ENCODE assay signal across 14 cellular contexts in genomic region chr12:32698285-32698684, GRCh38.
DNase-seq lines count a peak whose midpoint lies in the region; ATAC-seq and TF ChIP-seq lines count a peak whose summit lies in the region.
"Had no signal": no experiment of that assay in that cellular context is flagged by ENCODE, and none has a peak within 500 bp of the region (broad histone marks: within the 10 kb centered on the region; RNA-seq: fewer than 3 reads in every experiment).

No MANE protein-coding gene starts in this region.

- ATAC-seq in SK-N-SH treated with all-trans-retinoic acid at 6 μM for 48 hours (peak; percentile 83), GM21737 (IDR thresholded peaks at IDR 0.05; ENCODE audit: unreplicated experiment) (no peak)
- ATAC-seq: activated CD8-positive, alpha-beta T cell treated with anti-CD3 and anti-CD28 coated beads, Interleukin-2, amount 10 ng/mL, durations not matched to agents 7 days and 5 days; left cardiac atrium had no signal

- DNase-seq in NCI-H1092 treated with DMSO at 0.1 percent for 48 hours (lab: John Stamatoyannopoulos, UW) (peak; percentile 64), NCI-H345 (lab: John Stamatoyannopoulos, UW) (peak; percentile 40), C1 segment of cervical spinal cord (lab: John Stamatoyannopoulos, UW) (no peak)
- no peak for DNase-seq in activated T-cell treated with anti-CD3 and anti-CD28 coated beads, Interleukin-2, amount 50 U/mL, for 48 hours
- DNase-seq in stimulated activated CD4-positive, alpha-beta T cell treated with anti-CD3 and anti-CD28 coated beads, Interleukin-15, amount 100 ng/mL, for 24 hours, result no peak
- DNase-seq: activated CD8-positive, alpha-beta T cell treated with anti-CD3 and anti-CD28 coated beads, Interleukin-2, amount 10 ng/mL, durations not matched to agents 7 days and 5 days; CD4-positive, CD25-positive, alpha-beta regulatory T cell; colonic mucosa; GF-D8; left cardiac atrium; retina; stimulated activated CD4-positive, alpha-beta T cell treated with anti-CD3 and anti-CD28 coated beads, Interleukin-1b, Interleukin-23, amount 100 ng/mL, for 48 hours had no signal

TF ChIP-seq in SK-N-SH treated with all-trans-retinoic acid at 6 μM for 48 hours, 23 proteins besides CTCF, POLR2A, EP300 and RAD21:
- peak; percentile 97 for TF ChIP-seq TCF4 (CRISPR knock-in tag; IDR thresholded peaks at IDR 0.05; ENCODE audit: borderline replicate concordance)
- TF ChIP-seq CSRNP3 (CRISPR knock-in tag; IDR thresholded peaks at IDR 0.05), result no peak
- no peak for TF ChIP-seq CREB5 (CRISPR knock-in tag; IDR thresholded peaks at IDR 0.05; ENCODE audit: low read depth)
- no peak for TF ChIP-seq ARNTL (CRISPR knock-in tag; IDR thresholded peaks at IDR 0.05; ENCODE audit: borderline replicate concordance, low read depth)
- TF ChIP-seq SNAI2 (CRISPR knock-in tag; IDR thresholded peaks at IDR 0.05), result no peak
- TF ChIP-seq ZNF565 (CRISPR knock-in tag; conservative IDR thresholded peaks at IDR 0.05; ENCODE audit: low read depth), result no peak
- peak; percentile 65; the same call in 1 of the 2 replicates for TF ChIP-seq ZNF70 (CRISPR knock-in tag; IDR thresholded peaks at IDR 0.05)
- TF ChIP-seq PPARA (CRISPR knock-in tag; IDR thresholded peaks at IDR 0.05; ENCODE audit: borderline replicate concordance), result no peak
- no peak for TF ChIP-seq GLIS3 (CRISPR knock-in tag; IDR thresholded peaks at IDR 0.05)
- peak; percentile 33; the same call in 1 of the 2 replicates for TF ChIP-seq ISL1 (CRISPR knock-in tag; IDR thresholded peaks at IDR 0.05)
- peak; percentile 56; the same call in 1 of the 2 replicates for TF ChIP-seq TSHZ2 (CRISPR knock-in tag; IDR thresholded peaks at IDR 0.05)
- TF ChIP-seq BACH2 (CRISPR knock-in tag; IDR thresholded peaks at IDR 0.05; ENCODE audit: borderline replicate concordance), result no peak
- no peak for TF ChIP-seq ZC3H10 (CRISPR knock-in tag; IDR thresholded peaks at IDR 0.05)
- TF ChIP-seq ZFP3 (CRISPR knock-in tag; IDR thresholded peaks at IDR 0.05), result no peak
- TF ChIP-seq ESRRG (CRISPR knock-in tag; IDR thresholded peaks at IDR 0.05), result no peak
- TF ChIP-seq POU6F1 (CRISPR knock-in tag; IDR thresholded peaks at IDR 0.05; ENCODE audit: borderline replicate concordance, low read depth), result no peak
- 0 out of 2 replicates have a peak, but pooled peaks have one; percentile 7 for TF ChIP-seq ZNF8 (CRISPR knock-in tag; IDR thresholded peaks at IDR 0.05)

Comparison
In these comparisons a context has a peak if more than half of its experiments do, and no peak if none do; other contexts are left out.
1. DNase-seq: peak in NCI-H1092 treated with DMSO at 0.1 percent for 48 hours (single experiment) and NCI-H345 (single experiment); none in C1 segment of cervical spinal cord (0 of 14), activated T-cell treated with anti-CD3 and anti-CD28 coated beads, Interleukin-2, amount 50 U/mL, for 48 hours (0 of 2) and stimulated activated CD4-positive, alpha-beta T cell treated with anti-CD3 and anti-CD28 coated beads, Interleukin-15, amount 100 ng/mL, for 24 hours (single experiment).